Comparison of ENCODE assay signal across 9 cellular contexts in the genomic region with DNA sequence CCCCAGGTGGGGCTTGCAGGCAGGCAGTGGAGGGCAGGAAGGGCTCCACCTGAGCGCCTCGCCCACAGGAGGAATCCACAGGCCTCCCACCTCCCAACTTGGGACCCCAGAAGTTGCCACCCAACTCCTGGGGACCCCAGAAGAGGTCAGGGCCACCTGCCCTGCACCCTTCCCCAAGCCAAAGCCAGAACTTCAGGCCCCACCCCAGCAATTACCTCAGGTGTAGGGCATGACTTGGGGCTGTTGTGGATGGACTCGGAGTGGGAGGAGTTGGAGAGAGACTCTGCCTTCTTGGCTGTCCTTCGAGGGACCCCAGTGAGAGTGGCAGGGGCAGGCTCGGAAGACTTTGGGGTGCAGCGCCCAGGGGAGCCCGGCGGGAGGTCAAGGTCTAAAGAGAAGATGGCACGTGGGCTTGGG. TPM values are rescaled to one million over a fixed set of nuclear protein-coding genes. Genes with fewer than 3 reads are reported as not detected.
A peak's percentile ranks its signal among the peaks of the same experiment; 100 is the strongest.
DNase-seq lines count a peak whose midpoint lies in the region; ATAC-seq and FAIRE-seq lines count a peak whose summit lies in the region.
"Had no signal": no experiment of that assay in that cellular context is flagged by ENCODE, and none has a peak within 500 bp of the region (broad histone marks: within the 10 kb centered on the region; RNA-seq: fewer than 3 reads in every experiment).

No MANE protein-coding gene starts in this region.

- intact Hi-C loops in posterior vena cava (cut with DNase I), result loop anchor here in 1 of 2 donors (10.0 kb wide), 1 partner anchor 97 kb away; a partner anchor contains a TSS

- FAIRE-seq in HTR-8/SVneo (lab: Jason Lieb, UNC), result peak; percentile 49
- FAIRE-seq: astrocyte had no signal

- ATAC-seq in HG03175 (IDR thresholded peaks at IDR 0.05; ENCODE audit: unreplicated experiment), result no peak
- ATAC-seq in GM21515 (IDR thresholded peaks at IDR 0.05; ENCODE audit: unreplicated experiment), result no peak

- DNase-seq in activated CD4-positive, alpha-beta T cell treated with anti-CD3 and anti-CD28 coated beads for 48 hours, result peak; percentile 3
- DNase-seq in activated CD4-positive, alpha-beta T cell treated with anti-CD3 and anti-CD28 coated beads, Interleukin-2, amount 50 U/mL, for 48 hours, result no peak
- DNase-seq in HTR-8/SVneo (ENCODE audit: insufficient read length, low spot score) (no peak), posterior vena cava (ENCODE audit: low spot score) (peak; percentile 72), SKM-1 treated with dmso at 0.1 percent for 144 hours (lab: John Stamatoyannopoulos, UW; ENCODE audit: unreplicated experiment) (no peak)
- DNase-seq in activated naive CD4-positive, alpha-beta T cell treated with anti-CD3 and anti-CD28 coated beads, Interleukin-2, amount 50 U/mL, for 16 hours, result peak; percentile 8

RNA-seq across cellular contexts. Expression of a gene that starts 10.5 kb away (rescaled TPM):
- 1 to 10 TPM; 8.2 to 10.0 TPM for total RNA-seq in posterior vena cava

RNA-seq across cellular contexts. Expression of a gene that starts 33.9 kb away (rescaled TPM):
- total RNA-seq in posterior vena cava, result 10 to 100 TPM; 48.4 to 50.1 TPM

RNA-seq across cellular contexts. Expression of a gene that starts 37.3 kb away (rescaled TPM):
- total RNA-seq in posterior vena cava, result under 1 TPM; 0.74 to 0.86 TPM
- total RNA-seq: astrocyte had no signal

Comparison
In these comparisons a context has a peak if more than half of its experiments do, and no peak if none do; other contexts are left out.
1. DNase-seq: peak in activated CD4-positive, alpha-beta T cell treated with anti-CD3 and anti-CD28 coated beads for 48 hours (single experiment), activated naive CD4-positive, alpha-beta T cell treated with anti-CD3 and anti-CD28 coated beads, Interleukin-2, amount 50 U/mL, for 16 hours (single experiment) and posterior vena cava (single experiment); none in activated CD4-positive, alpha-beta T cell treated with anti-CD3 and anti-CD28 coated beads, Interleukin-2, amount 50 U/mL, for 48 hours (0 of 2), HTR-8/SVneo (single experiment) and SKM-1 treated with dmso at 0.1 percent for 144 hours (single experiment).